In the genomic region with DNA sequence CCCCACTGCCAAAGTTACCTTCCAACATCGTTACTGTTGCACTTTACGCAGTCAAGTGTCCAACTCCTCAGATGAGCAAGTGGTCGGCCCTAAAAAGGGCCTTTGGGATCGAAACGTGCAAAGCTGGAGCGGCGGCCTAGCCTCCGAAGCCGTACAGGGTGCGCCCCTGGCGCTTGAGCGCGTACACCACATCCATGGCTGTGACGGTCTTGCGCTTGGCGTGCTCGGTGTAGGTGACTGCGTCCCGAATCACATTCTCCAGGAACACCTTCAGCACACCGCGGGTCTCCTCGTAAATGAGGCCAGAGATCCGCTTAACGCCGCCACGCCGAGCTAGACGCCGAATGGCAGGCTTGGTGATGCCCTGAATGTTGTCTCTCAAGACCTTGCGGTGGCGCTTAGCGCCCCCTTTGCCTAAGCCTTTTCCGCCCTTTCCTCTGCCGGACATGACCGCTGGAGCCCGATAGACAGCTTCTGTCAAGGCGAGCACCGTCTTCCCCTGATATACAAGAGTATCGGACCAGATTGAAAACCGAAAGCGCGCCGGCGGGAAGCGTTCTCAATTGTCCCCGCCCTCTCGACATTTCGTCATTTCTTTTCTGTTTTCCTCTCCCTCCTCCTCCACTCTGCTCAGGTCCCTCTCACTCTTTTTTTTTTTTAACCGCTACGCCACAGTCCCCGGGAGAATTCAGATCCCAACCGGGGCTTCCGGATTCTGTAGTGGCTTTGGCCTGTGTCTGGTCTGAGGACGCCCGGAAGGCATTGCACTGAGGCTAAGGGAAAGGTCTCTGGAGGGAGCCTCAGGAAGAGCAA, we compare ENCODE assay signal across 8 cellular contexts. TPM values are rescaled to one million over a fixed set of nuclear protein-coding genes. Genes with fewer than 3 reads are reported as not detected.
DNase-seq lines count a peak whose midpoint lies in the region; ATAC-seq lines count a peak whose summit lies in the region.
"Not testable (repeated sequence)": the region's sequence is repeated elsewhere in the genome, so short reads cannot be mapped to it uniquely, and the experiment has no call there.

No MANE protein-coding gene starts in this region.

- not testable (repeated sequence) for H3K27me3 ChIP-seq in CD4-positive, CD25-positive, alpha-beta regulatory T cell (ENCODE audit: control insufficient read depth, insufficient read depth, low read length)

- not testable (repeated sequence) for H3K27me3 Mint-ChIP-seq in CD4-positive, CD25-positive, alpha-beta regulatory T cell; T-cell; natural killer cell treated with Interleukin-12 subunit alpha and Interleukin-12 subunit beta and Interleukin-15 and Interleukin-18, amount 100 ng/mL, for 72 hours

- not testable (repeated sequence) for H3K36me3 ChIP-seq in CD4-positive, CD25-positive, alpha-beta regulatory T cell (ENCODE audit: control insufficient read depth, insufficient read depth, low read length)

- not testable (repeated sequence) for H3K4me1 ChIP-seq in CD4-positive, CD25-positive, alpha-beta regulatory T cell (ENCODE audit: control insufficient read depth, insufficient read depth, low read length, poor library complexity, severe bottlenecking)

- H3K27ac Mint-ChIP-seq in CD4-positive, CD25-positive, alpha-beta regulatory T cell; T-cell; natural killer cell treated with Interleukin-12 subunit alpha and Interleukin-12 subunit beta and Interleukin-15 and Interleukin-18, amount 100 ng/mL, for 72 hours: not testable (repeated sequence)

- not testable (repeated sequence) for DNase-seq in CD4-positive, CD25-positive, alpha-beta regulatory T cell; T-cell; natural killer cell treated with Interleukin-12 subunit alpha and Interleukin-12 subunit beta and Interleukin-15 and Interleukin-18, amount 100 ng/mL, for 72 hours (ENCODE audit: low spot score)

- peak; percentile 85 for ATAC-seq in CD4-positive, CD25-positive, alpha-beta regulatory T cell (ENCODE audit: low read depth in 2 of 2)
- ATAC-seq in GM19023 (IDR thresholded peaks at IDR 0.05; ENCODE audit: unreplicated experiment) (peak; percentile 63), GM21515 (IDR thresholded peaks at IDR 0.05; ENCODE audit: unreplicated experiment) (peak; percentile 54), HG02852 (IDR thresholded peaks at IDR 0.05; ENCODE audit: unreplicated experiment) (peak; percentile 58), HG03196 (IDR thresholded peaks at IDR 0.05; ENCODE audit: unreplicated experiment) (peak; percentile 71), T-cell (replicated peaks in 1 of 4) (peak; percentile 78 to 86 (median 86)), esophagus mucosa (peak; percentile 84)
- peak; percentile 89 to 90 for ATAC-seq in natural killer cell treated with Interleukin-12 subunit alpha and Interleukin-12 subunit beta and Interleukin-15 and Interleukin-18, amount 100 ng/mL, for 72 hours

- H3K9me3 Mint-ChIP-seq in CD4-positive, CD25-positive, alpha-beta regulatory T cell; T-cell; natural killer cell treated with Interleukin-12 subunit alpha and Interleukin-12 subunit beta and Interleukin-15 and Interleukin-18, amount 100 ng/mL, for 72 hours: not testable (repeated sequence)

- not testable (repeated sequence) for H3K4me1 Mint-ChIP-seq in CD4-positive, CD25-positive, alpha-beta regulatory T cell; T-cell; natural killer cell treated with Interleukin-12 subunit alpha and Interleukin-12 subunit beta and Interleukin-15 and Interleukin-18, amount 100 ng/mL, for 72 hours (ENCODE audit: low read depth in 2 of 2)

- CTCF ChIA-PET in T-cell (lab: Charles Lee) = not testable (repeated sequence)

- H3K4me3 Mint-ChIP-seq in CD4-positive, CD25-positive, alpha-beta regulatory T cell; T-cell; natural killer cell treated with Interleukin-12 subunit alpha and Interleukin-12 subunit beta and Interleukin-15 and Interleukin-18, amount 100 ng/mL, for 72 hours: not testable (repeated sequence)

- H3K27ac ChIP-seq in CD4-positive, CD25-positive, alpha-beta regulatory T cell (ENCODE audit: insufficient read depth, low read length, poor library complexity, severe bottlenecking) = not testable (repeated sequence)

- H3K9me3 ChIP-seq in CD4-positive, CD25-positive, alpha-beta regulatory T cell (ENCODE audit: control insufficient read depth in 2 of 2, low read length in 2 of 2) = not testable (repeated sequence)

- H3K36me3 Mint-ChIP-seq in CD4-positive, CD25-positive, alpha-beta regulatory T cell; T-cell; natural killer cell treated with Interleukin-12 subunit alpha and Interleukin-12 subunit beta and Interleukin-15 and Interleukin-18, amount 100 ng/mL, for 72 hours: not testable (repeated sequence)

- POLR2A ChIA-PET in T-cell (lab: Charles Lee) = not testable (repeated sequence)

- H3K4me3 ChIP-seq in CD4-positive, CD25-positive, alpha-beta regulatory T cell (ENCODE audit: low read depth, low read length) = not testable (repeated sequence)

RNA-seq across cellular contexts. Expression of a gene that starts 38.5 kb away (rescaled TPM):
- total RNA-seq in CD4-positive, CD25-positive, alpha-beta regulatory T cell = 6.2 TPM
- 10 to 100 TPM; 37.9 to 47.8 (median 39.5) TPM for polyA plus RNA-seq in CD4-positive, CD25-positive, alpha-beta regulatory T cell
- 10 to 100 TPM in 3 of 5 donors, 1 to 10 TPM in 2; 6.0 to 27.6 (median 26.1) TPM for total RNA-seq in T-cell
- total RNA-seq in esophagus mucosa = 12.0 TPM
- 10 to 100 TPM; 13.9 to 16.2 TPM for total RNA-seq in natural killer cell treated with Interleukin-12 subunit alpha and Interleukin-12 subunit beta and Interleukin-15 and Interleukin-18, amount 100 ng/mL, for 72 hours

RNA-seq across cellular contexts. Expression of a gene that starts 56.8 kb away (rescaled TPM):
- total RNA-seq in CD4-positive, CD25-positive, alpha-beta regulatory T cell = 3.3 TPM
- 1 to 10 TPM in 3 of 4 donors, under 1 TPM in 1; 0.91 to 2.7 (median 1.4) TPM for polyA plus RNA-seq in CD4-positive, CD25-positive, alpha-beta regulatory T cell
- 1 to 10 TPM; 3.1 to 4.5 (median 3.9) TPM for total RNA-seq in T-cell
- total RNA-seq in esophagus mucosa = 0.20 TPM
- 1 to 10 TPM; 1.4 to 7.4 TPM for total RNA-seq in natural killer cell treated with Interleukin-12 subunit alpha and Interleukin-12 subunit beta and Interleukin-15 and Interleukin-18, amount 100 ng/mL, for 72 hours
